In the genomic region with DNA sequence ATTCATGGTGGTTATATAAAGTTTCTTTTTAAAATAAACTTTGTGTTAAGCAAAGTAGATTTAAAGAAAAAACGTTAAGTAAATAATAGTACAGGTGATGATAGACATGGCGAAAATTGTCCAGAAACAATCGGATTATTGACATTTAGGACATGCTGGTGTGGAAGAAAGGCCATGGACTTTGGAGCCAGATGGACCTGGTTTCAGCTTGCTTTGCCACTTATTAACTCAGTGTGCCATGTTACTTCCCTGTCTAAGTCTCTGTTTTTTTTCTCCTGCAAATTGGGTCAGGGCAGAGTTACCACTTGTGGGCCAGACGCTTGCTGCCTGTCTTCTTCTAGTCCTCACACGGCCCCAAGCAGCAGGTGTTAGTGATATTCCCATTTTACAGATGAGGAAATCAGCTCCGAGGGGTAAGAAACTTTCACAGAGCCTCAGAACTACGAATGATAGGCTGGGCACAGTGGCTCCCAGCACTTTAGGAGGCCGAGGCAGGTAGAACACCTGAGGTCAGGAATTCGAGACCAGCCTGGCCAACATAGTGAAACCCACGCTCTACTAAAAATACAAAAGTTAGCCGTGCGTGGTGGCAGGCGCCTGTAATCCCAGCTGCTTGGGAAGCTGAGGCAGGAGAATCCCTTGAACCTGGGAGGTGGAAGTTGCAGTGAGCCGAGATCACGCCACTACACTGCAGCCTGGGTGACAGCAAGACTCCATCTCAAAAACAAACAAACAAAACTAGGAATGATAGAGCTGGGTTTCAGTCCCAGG, we compare ENCODE assay signal across 17 cellular contexts. TPM values are rescaled to one million over a fixed set of nuclear protein-coding genes. Genes with fewer than 3 reads are reported as not detected.
DNase-seq lines count a peak whose midpoint lies in the region; ATAC-seq and TF ChIP-seq lines count a peak whose summit lies in the region.
"Had no signal": no experiment of that assay in that cellular context is flagged by ENCODE, and none has a peak within 500 bp of the region (broad histone marks: within the 10 kb centered on the region; RNA-seq: fewer than 3 reads in every experiment).

No MANE protein-coding gene starts in this region.

- H3K27ac ChIP-seq in liver (ENCODE audit: low read depth in 1 of 2, low read length in 2 of 2) (peak overlapping the region; percentile 77 to 89), stomach (peak overlapping the region; percentile 7 to 67 (median 48))

- TF ChIP-seq CTCF in liver (IDR thresholded peaks at IDR 0.05; ENCODE audit: low read depth, low read length, missing input control) (no peak), stomach (IDR thresholded peaks at IDR 0.05) (no peak)

- no peaks in the 10 kb centered on the region for H3K9me3 ChIP-seq in liver (ENCODE audit: control insufficient read depth in 4 of 4, low read length in 3 of 4)
- no peaks in the 10 kb centered on the region for H3K9me3 ChIP-seq in stomach

- H3K27me3 Mint-ChIP-seq in activated naive CD4-positive, alpha-beta T cell treated with anti-CD3 and anti-CD28 coated beads for 36 hours (ENCODE audit: low read depth): no peaks in the 10 kb centered on the region
- H3K27me3 Mint-ChIP-seq in activated naive CD8-positive, alpha-beta T cell treated with anti-CD3 and anti-CD28 coated beads for 36 hours: no peaks in the 10 kb centered on the region
- H3K27me3 Mint-ChIP-seq: CD4-positive, CD25-positive, alpha-beta regulatory T cell had no signal

- peak overlapping the region; percentile 85 for H3K27ac Mint-ChIP-seq in activated naive CD4-positive, alpha-beta T cell treated with anti-CD3 and anti-CD28 coated beads for 36 hours
- peak overlapping the region; percentile 25 for H3K27ac Mint-ChIP-seq in activated naive CD8-positive, alpha-beta T cell treated with anti-CD3 and anti-CD28 coated beads for 36 hours
- H3K27ac Mint-ChIP-seq: H9 had no signal

- peak; percentile 50 to 53 for TF ChIP-seq RAD21 in liver (IDR thresholded peaks at IDR 0.05)

- no peak for TF ChIP-seq EP300 in stomach (IDR thresholded peaks at IDR 0.05)

- no peaks in the 10 kb centered on the region for H3K36me3 ChIP-seq in liver (ENCODE audit: control insufficient read depth in 4 of 4, insufficient read depth in 3 of 4, low read depth in 1 of 4, low read length in 3 of 4)
- no peaks in the 10 kb centered on the region for H3K36me3 ChIP-seq in stomach

- H3K4me3 ChIP-seq in liver (ENCODE audit: low read depth in 1 of 3, low read length in 3 of 3): no peak overlapping the region
- H3K4me3 ChIP-seq in stomach: no peak overlapping the region

- DNase-seq in activated naive CD4-positive, alpha-beta T cell treated with anti-CD3 and anti-CD28 coated beads for 36 hours: no peak
- DNase-seq in activated naive CD4-positive, alpha-beta T cell treated with anti-CD3 and anti-CD28 coated beads, Interleukin-2, amount 50 U/mL, for 16 hours: no peak
- DNase-seq in activated naive CD8-positive, alpha-beta T cell treated with anti-CD3 and anti-CD28 coated beads for 36 hours: no peak
- DNase-seq in stomach (peak; percentile 46), NCI-H1105 treated with DMSO at 0.1 percent for 48 hours (lab: John Stamatoyannopoulos, UW) (no peak)
- DNase-seq: ACHN; activated effector memory CD4-positive, alpha-beta T cell treated with Interleukin-2 at 50 U/mL for 16 hours; CD4-positive, CD25-positive, alpha-beta regulatory T cell; cortex of kidney; H9; Kasumi-1; NCI-H1092 treated with DMSO at 0.1 percent for 48 hours had no signal

- peaks cover 29% of the 10 kb centered on the region for H3K36me3 Mint-ChIP-seq in activated naive CD4-positive, alpha-beta T cell treated with anti-CD3 and anti-CD28 coated beads for 36 hours (ENCODE audit: low read depth)
- H3K36me3 Mint-ChIP-seq in activated naive CD8-positive, alpha-beta T cell treated with anti-CD3 and anti-CD28 coated beads for 36 hours: peaks cover 40% of the 10 kb centered on the region

- no peak overlapping the region for H3K4me3 Mint-ChIP-seq in activated naive CD4-positive, alpha-beta T cell treated with anti-CD3 and anti-CD28 coated beads for 36 hours
- no peak overlapping the region for H3K4me3 Mint-ChIP-seq in activated naive CD8-positive, alpha-beta T cell treated with anti-CD3 and anti-CD28 coated beads for 36 hours
- H3K4me3 Mint-ChIP-seq: CD4-positive, CD25-positive, alpha-beta regulatory T cell; H9; neural crest cell had no signal

- TF ChIP-seq POLR2A in stomach (IDR thresholded peaks at IDR 0.05): no peak

- CTCF ChIA-PET in activated naive CD4-positive, alpha-beta T cell treated with anti-CD3 and anti-CD28 coated beads for 36 hours (lab: Charles Lee): interaction anchor here (0.6 to 1.3 kb wide), 5 partner anchors 12 to 69 kb away, joined by 3 to 5 read pairs (median 4); a partner anchor contains a TSS

- H3K4me1 ChIP-seq in liver (ENCODE audit: control insufficient read depth in 4 of 4, insufficient read depth in 4 of 4, low read length in 3 of 4) (peaks cover 8 to 38% (median 24%) of the 10 kb centered on the region in 4 donors), stomach (peaks cover 18 to 47% (median 33%) of the 10 kb centered on the region in 4 donors)

- peak overlapping the region; percentile 43 to 66 for H3K9ac ChIP-seq in liver (ENCODE audit: low read depth in 1 of 2, low read length in 2 of 2)

- no peaks in the 10 kb centered on the region for H3K9me3 Mint-ChIP-seq in activated naive CD4-positive, alpha-beta T cell treated with anti-CD3 and anti-CD28 coated beads for 36 hours
- H3K9me3 Mint-ChIP-seq in activated naive CD8-positive, alpha-beta T cell treated with anti-CD3 and anti-CD28 coated beads for 36 hours: no peaks in the 10 kb centered on the region
- H3K9me3 Mint-ChIP-seq: CD4-positive, CD25-positive, alpha-beta regulatory T cell; H9; neural crest cell had no signal

- H3K27me3 ChIP-seq in liver (ENCODE audit: control insufficient read depth in 4 of 4, insufficient read depth in 4 of 4, low read length in 3 of 4): no peaks in the 10 kb centered on the region
- H3K27me3 ChIP-seq in stomach: no peaks in the 10 kb centered on the region

- intact Hi-C loops in activated naive CD4-positive, alpha-beta T cell treated with anti-CD3 and anti-CD28 coated beads for 36 hours (cut with micrococcal nuclease): loop anchor here (5.0 kb wide), 2 partner anchors 212 to 688 kb away; no protein-coding TSS in a partner anchor
- intact Hi-C loops in stomach (cut with DNase I; ENCODE audit: low total_unique reads): no loop called here

- ATAC-seq in GM19023 (IDR thresholded peaks at IDR 0.05; ENCODE audit: unreplicated experiment) (no peak), HG02798 (IDR thresholded peaks at IDR 0.05; ENCODE audit: poor library complexity, unreplicated experiment) (no peak)
- ATAC-seq: SK-N-SH treated with all-trans-retinoic acid at 6 μM for 48 hours had no signal

- WGBS in liver: 39% methylated on average over 15 of the region's 15 CpGs
- 63 to 80% (median 65%) methylated on average over 15 of the region's 15 CpGs for WGBS in stomach, 5 donors

- H3K4me1 Mint-ChIP-seq in activated naive CD4-positive, alpha-beta T cell treated with anti-CD3 and anti-CD28 coated beads for 36 hours (ENCODE audit: low read depth): peaks cover 84% of the 10 kb centered on the region
- H3K4me1 Mint-ChIP-seq in activated naive CD8-positive, alpha-beta T cell treated with anti-CD3 and anti-CD28 coated beads for 36 hours: peaks cover 48% of the 10 kb centered on the region
- H3K4me1 Mint-ChIP-seq: H9 had no signal

TF ChIP-seq in liver, 16 proteins besides CTCF, POLR2A, EP300 and RAD21 (continues in another document):
- peak; percentile 45 for TF ChIP-seq TAF1 (conservative IDR thresholded peaks at IDR 0.05)
- peak in 1 of 2 donors; percentile 50 for TF ChIP-seq GABPA (IDR thresholded peaks at IDR 0.05 in 1 of 2, conservative IDR thresholded peaks at IDR 0.05 in 1 of 2)
- TF ChIP-seq EGR1 (IDR thresholded peaks at IDR 0.05; ENCODE audit: low read depth in 2 of 2): peak in 1 of 2 donors; percentile 69
- TF ChIP-seq, protein P1, sequence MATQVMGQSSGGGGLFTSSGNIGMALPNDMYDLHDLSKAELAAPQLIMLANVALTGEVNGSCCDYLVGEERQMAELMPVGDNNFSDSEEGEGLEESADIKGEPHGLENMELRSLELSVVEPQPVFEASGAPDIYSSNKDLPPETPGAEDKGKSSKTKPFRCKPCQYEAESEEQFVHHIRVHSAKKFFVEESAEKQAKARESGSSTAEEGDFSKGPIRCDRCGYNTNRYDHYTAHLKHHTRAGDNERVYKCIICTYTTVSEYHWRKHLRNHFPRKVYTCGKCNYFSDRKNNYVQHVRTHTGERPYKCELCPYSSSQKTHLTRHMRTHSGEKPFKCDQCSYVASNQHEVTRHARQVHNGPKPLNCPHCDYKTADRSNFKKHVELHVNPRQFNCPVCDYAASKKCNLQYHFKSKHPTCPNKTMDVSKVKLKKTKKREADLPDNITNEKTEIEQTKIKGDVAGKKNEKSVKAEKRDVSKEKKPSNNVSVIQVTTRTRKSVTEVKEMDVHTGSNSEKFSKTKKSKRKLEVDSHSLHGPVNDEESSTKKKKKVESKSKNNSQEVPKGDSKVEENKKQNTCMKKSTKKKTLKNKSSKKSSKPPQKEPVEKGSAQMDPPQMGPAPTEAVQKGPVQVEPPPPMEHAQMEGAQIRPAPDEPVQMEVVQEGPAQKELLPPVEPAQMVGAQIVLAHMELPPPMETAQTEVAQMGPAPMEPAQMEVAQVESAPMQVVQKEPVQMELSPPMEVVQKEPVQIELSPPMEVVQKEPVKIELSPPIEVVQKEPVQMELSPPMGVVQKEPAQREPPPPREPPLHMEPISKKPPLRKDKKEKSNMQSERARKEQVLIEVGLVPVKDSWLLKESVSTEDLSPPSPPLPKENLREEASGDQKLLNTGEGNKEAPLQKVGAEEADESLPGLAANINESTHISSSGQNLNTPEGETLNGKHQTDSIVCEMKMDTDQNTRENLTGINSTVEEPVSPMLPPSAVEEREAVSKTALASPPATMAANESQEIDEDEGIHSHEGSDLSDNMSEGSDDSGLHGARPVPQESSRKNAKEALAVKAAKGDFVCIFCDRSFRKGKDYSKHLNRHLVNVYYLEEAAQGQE (IDR thresholded peaks at IDR 0.05): peak; percentile 88
- TF ChIP-seq YY1 (IDR thresholded peaks at IDR 0.05): peak; percentile 96
- TF ChIP-seq, protein P2, sequence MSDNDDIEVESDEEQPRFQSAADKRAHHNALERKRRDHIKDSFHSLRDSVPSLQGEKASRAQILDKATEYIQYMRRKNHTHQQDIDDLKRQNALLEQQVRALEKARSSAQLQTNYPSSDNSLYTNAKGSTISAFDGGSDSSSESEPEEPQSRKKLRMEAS (IDR thresholded peaks at IDR 0.05): peak; percentile 95
- TF ChIP-seq FOXA2 (IDR thresholded peaks at IDR 0.05): peak; percentile 90
- TF ChIP-seq JUND (IDR thresholded peaks at IDR 0.05): peak; percentile 92 to 93
- peak; percentile 98 for TF ChIP-seq HNF4A (conservative IDR thresholded peaks at IDR 0.05)
- peak; percentile 87 for TF ChIP-seq FOXA1 (IDR thresholded peaks at IDR 0.05)

RNA-seq across cellular contexts. Expression of a gene that starts 12.4 kb away (rescaled TPM):
- 10 to 100 TPM; 27.4 to 27.6 TPM for total RNA-seq in activated naive CD4-positive, alpha-beta T cell treated with anti-CD3 and anti-CD28 coated beads for 36 hours
- 10 to 100 TPM; 36.2 to 36.5 TPM for total RNA-seq in activated naive CD8-positive, alpha-beta T cell treated with anti-CD3 and anti-CD28 coated beads for 36 hours
- total RNA-seq in liver (10 to 100 TPM in 1 of 2 donors, 1 to 10 TPM in 1; 8.3 to 24.2 TPM), stomach (10 to 100 TPM in 4 of 5 donors, 1 to 10 TPM in 1; 5.3 to 29.1 (median 25.7) TPM)
- polyA plus RNA-seq in liver (10 to 100 TPM in 1 of 2 donors, 1 to 10 TPM in 1; 8.6 to 17.2 TPM), stomach (10 to 100 TPM in 2 of 3 donors, 1 to 10 TPM in 1; 7.7 to 23.5 (median 18.5) TPM)
